Comparison of ENCODE assay signal across 1 cellular context in genomic region chr22:20949698-20950183, GRCh38.
TF ChIP-seq lines count a peak whose summit lies in the region.

No MANE protein-coding gene starts in this region.

TF ChIP-seq in HepG2, 621 proteins besides CTCF, POLR2A, EP300 and RAD21 (continued from another document and continues in another):
- TF ChIP-seq ZBED4 (CRISPR knock-in tag; IDR thresholded peaks at IDR 0.05; ENCODE audit: borderline replicate concordance) (peak; percentile 70; the same call in 1 of the 2 replicates), ZNF251 (CRISPR knock-in tag; IDR thresholded peaks at IDR 0.05) (no peak), POGK (CRISPR knock-in tag; conservative IDR thresholded peaks at IDR 0.05) (no peak), PHB2 (IDR thresholded peaks at IDR 0.05; ENCODE audit: partially characterized antibody) (no peak), MAF1 (CRISPR knock-in tag; IDR thresholded peaks at IDR 0.05; ENCODE audit: borderline replicate concordance) (no peak), ARHGAP35 (CRISPR knock-in tag; IDR thresholded peaks at IDR 0.05; ENCODE audit: borderline replicate concordance) (no peak), EED (CRISPR knock-in tag; IDR thresholded peaks at IDR 0.05) (no peak), HNRNPUL1 (IDR thresholded peaks at IDR 0.05; ENCODE audit: low read depth, low read length) (no peak), GATAD2A (CRISPR knock-in tag; IDR thresholded peaks at IDR 0.05) (peak; percentile 88), ZBTB40 (IDR thresholded peaks at IDR 0.05) (no peak), ZBTB40 (CRISPR knock-in tag; IDR thresholded peaks at IDR 0.05) (0 out of 2 replicates have a peak, but pooled peaks have one; percentile 49), IRF2 (CRISPR knock-in tag; IDR thresholded peaks at IDR 0.05) (peak; percentile 81), ZNF660 (CRISPR knock-in tag; IDR thresholded peaks at IDR 0.05; ENCODE audit: borderline replicate concordance, low read depth) (no peak), ZNF124 (CRISPR knock-in tag; IDR thresholded peaks at IDR 0.05) (no peak), KDM5A (IDR thresholded peaks at IDR 0.05; ENCODE audit: borderline replicate concordance, low read length) (no peak; the same call in 1 of the 2 replicates), ZNF503 (CRISPR knock-in tag; IDR thresholded peaks at IDR 0.05) (no peak; the same call in 1 of the 2 replicates), ZBTB37 (CRISPR knock-in tag; IDR thresholded peaks at IDR 0.05) (no peak), FOXC1 (CRISPR knock-in tag; IDR thresholded peaks at IDR 0.05; ENCODE audit: borderline replicate concordance) (no peak), PAF1 (CRISPR knock-in tag; IDR thresholded peaks at IDR 0.05) (no peak), ZNF430 (CRISPR knock-in tag; IDR thresholded peaks at IDR 0.05) (peak; percentile 60; the same call in 1 of the 2 replicates), DMTF1 (CRISPR knock-in tag; IDR thresholded peaks at IDR 0.05) (no peak), MTF1 (CRISPR knock-in tag; IDR thresholded peaks at IDR 0.05) (no peak), RCOR2 (CRISPR knock-in tag; IDR thresholded peaks at IDR 0.05) (no peak; the same call in 1 of the 2 replicates), ZNF501 (CRISPR knock-in tag; IDR thresholded peaks at IDR 0.05) (no peak), NFKB2 (CRISPR knock-in tag; IDR thresholded peaks at IDR 0.05; ENCODE audit: borderline replicate concordance) (no peak), EZH2 (conservative IDR thresholded peaks at IDR 0.05; ENCODE audit: low read depth, low read length) (no peak), MAFG (CRISPR knock-in tag; IDR thresholded peaks at IDR 0.05) (no peak), ZNF883 (CRISPR knock-in tag; IDR thresholded peaks at IDR 0.05; ENCODE audit: not compliant biosample characterization) (no peak), ZSCAN9 (CRISPR knock-in tag; IDR thresholded peaks at IDR 0.05; ENCODE audit: borderline replicate concordance) (no peak; the same call in 1 of the 2 replicates), MED1 (CRISPR knock-in tag; IDR thresholded peaks at IDR 0.05) (peak; percentile 92), PLSCR1 (CRISPR knock-in tag; IDR thresholded peaks at IDR 0.05; ENCODE audit: borderline replicate concordance) (no peak), FOXK2 (IDR thresholded peaks at IDR 0.05) (peak; percentile 55; the same call in 1 of the 2 replicates), XBP1 (CRISPR knock-in tag; IDR thresholded peaks at IDR 0.05) (no peak), STAT5B (CRISPR knock-in tag; IDR thresholded peaks at IDR 0.05) (no peak), MIER2 (CRISPR knock-in tag; IDR thresholded peaks at IDR 0.05) (0 out of 2 replicates have a peak, but pooled peaks have one; percentile 16), ZNF205 (CRISPR knock-in tag; IDR thresholded peaks at IDR 0.05) (peak; percentile 30; the same call in 1 of the 2 replicates), POLR2AphosphoS2 (IDR thresholded peaks at IDR 0.05; ENCODE audit: low read depth, low read length) (no peak), RBAK (CRISPR knock-in tag; IDR thresholded peaks at IDR 0.05) (no peak), NR2F1 (CRISPR knock-in tag; IDR thresholded peaks at IDR 0.05) (no peak), ZFYVE20 (CRISPR knock-in tag; IDR thresholded peaks at IDR 0.05; ENCODE audit: borderline replicate concordance, low read depth) (no peak), NFE2L2 (IDR thresholded peaks at IDR 0.05; ENCODE audit: low read length) (no peak), IRF1 (CRISPR knock-in tag; IDR thresholded peaks at IDR 0.05; ENCODE audit: low read depth) (no peak)
